ENCODE assay signal across 27 cellular contexts in the genomic region with DNA sequence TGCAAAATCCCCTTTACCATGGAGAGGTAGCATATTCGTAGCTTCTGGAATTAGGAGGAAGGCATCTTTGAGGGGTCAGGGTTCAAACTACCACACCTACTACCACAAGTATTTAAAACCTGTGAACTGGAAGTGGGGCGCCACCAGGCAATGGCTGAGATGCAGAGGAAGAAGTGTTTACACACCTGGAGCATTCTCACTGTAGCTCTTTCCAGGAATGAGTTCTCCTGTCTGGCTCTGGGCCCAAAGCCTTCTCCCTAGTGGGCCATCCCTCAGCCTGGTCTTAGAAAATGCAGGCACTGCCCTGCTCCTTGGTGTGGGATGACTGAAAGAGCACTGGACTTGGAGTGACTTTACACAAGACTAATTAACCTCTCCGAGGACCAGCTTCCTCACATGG. TPM values are rescaled to one million over a fixed set of nuclear protein-coding genes. Genes with fewer than 3 reads are reported as not detected.
"Had no signal": no experiment of that assay in that cellular context is flagged by ENCODE, and none has a peak within 500 bp of the region (broad histone marks: within the 10 kb centered on the region; RNA-seq: fewer than 3 reads in every experiment).

No MANE protein-coding gene starts in this region.

- H2AFZ ChIP-seq: neural progenitor cell had no signal

- H3K4me1 ChIP-seq: foreskin keratinocyte, neural progenitor cell, transverse colon, vagina had no signal

- H3K27me3 Mint-ChIP-seq: progenitor cell of endocrine pancreas had no signal

- H3K36me3 Mint-ChIP-seq: activated CD8-positive, alpha-beta memory T cell treated with anti-CD3 and anti-CD28 coated beads, Interleukin-2, amount 10 ng/mL, durations not matched to agents 7 days and 5 days; naive thymus-derived CD4-positive, alpha-beta T cell; neural progenitor cell; stimulated activated naive B cell treated with anti-CD40 and anti-IgM and Interleukin-4, amounts not matched to agents 10 μg/mL and 1 μg/mL and 100 μg/mL, for 72 hours had no signal

- FAIRE-seq: TTC549 had no signal

- H3K36me3 ChIP-seq: neural progenitor cell, transverse colon, vagina, WERI-Rb-1 had no signal

- H3K4me2 ChIP-seq: neural progenitor cell had no signal

- H3K27ac ChIP-seq: foreskin keratinocyte, neural progenitor cell, transverse colon, vagina, WERI-Rb-1 had no signal

- H3K4me3 ChIP-seq: neural progenitor cell, transverse colon, vagina had no signal

- H3K27me3 ChIP-seq: foreskin keratinocyte, neural progenitor cell, vagina had no signal

- H3K9me3 ChIP-seq: transverse colon, vagina had no signal

- H3K4me3 Mint-ChIP-seq: activated CD4-positive, alpha-beta T cell treated with anti-CD3 and anti-CD28 coated beads, Interleukin-2, amount 10 ng/mL, durations not matched to agents 7 days and 5 days; activated CD8-positive, alpha-beta memory T cell treated with anti-CD3 and anti-CD28 coated beads, Interleukin-2, amount 10 ng/mL, durations not matched to agents 7 days and 5 days; activated CD8-positive, alpha-beta T cell treated with anti-CD3 and anti-CD28 coated beads for 36 hours; activated naive CD8-positive, alpha-beta T cell treated with anti-CD3 and anti-CD28 coated beads, Interleukin-2, amount 50 U/mL, for 24 hours; activated T-helper 1 cell treated with anti-CD3 and anti-CD28 coated beads, Interleukin-12 subunit alpha, Interleukin-12 subunit beta, Interleukin-2, Interleukin-4 antibody, amounts not matched to agents 30 ng/mL and 10 ng/mL and 1 ng/mL, durations not matched to agents 14 hours and 24 hours and 36 hours; naive thymus-derived CD4-positive, alpha-beta T cell; neural progenitor cell; stimulated activated naive B cell treated with anti-CD40 and anti-IgM and Interleukin-4, amounts not matched to agents 10 μg/mL and 1 μg/mL and 100 μg/mL, for 72 hours had no signal

- H3K27ac Mint-ChIP-seq: activated CD4-positive, alpha-beta T cell treated with anti-CD3 and anti-CD28 coated beads, Interleukin-2, amount 10 ng/mL, durations not matched to agents 7 days and 5 days; activated CD8-positive, alpha-beta memory T cell treated with anti-CD3 and anti-CD28 coated beads, Interleukin-2, amount 10 ng/mL, durations not matched to agents 7 days and 5 days; activated CD8-positive, alpha-beta T cell treated with anti-CD3 and anti-CD28 coated beads for 36 hours; activated naive CD8-positive, alpha-beta T cell treated with anti-CD3 and anti-CD28 coated beads, Interleukin-2, amount 50 U/mL, for 24 hours; activated T-helper 1 cell treated with anti-CD3 and anti-CD28 coated beads, Interleukin-12 subunit alpha, Interleukin-12 subunit beta, Interleukin-2, Interleukin-4 antibody, amounts not matched to agents 30 ng/mL and 10 ng/mL and 1 ng/mL, durations not matched to agents 14 hours and 24 hours and 36 hours; naive thymus-derived CD4-positive, alpha-beta T cell; neural progenitor cell; progenitor cell of endocrine pancreas; stimulated activated naive B cell treated with anti-CD40 and anti-IgM and Interleukin-4, amounts not matched to agents 10 μg/mL and 1 μg/mL and 100 μg/mL, for 72 hours had no signal

- H3K4me1 Mint-ChIP-seq: activated CD4-positive, alpha-beta T cell treated with anti-CD3 and anti-CD28 coated beads, Interleukin-2, amount 10 ng/mL, durations not matched to agents 7 days and 5 days; activated CD8-positive, alpha-beta memory T cell treated with anti-CD3 and anti-CD28 coated beads, Interleukin-2, amount 10 ng/mL, durations not matched to agents 7 days and 5 days; activated naive CD8-positive, alpha-beta T cell treated with anti-CD3 and anti-CD28 coated beads, Interleukin-2, amount 50 U/mL, for 24 hours; naive thymus-derived CD4-positive, alpha-beta T cell; neural progenitor cell; stimulated activated naive B cell treated with anti-CD40 and anti-IgM and Interleukin-4, amounts not matched to agents 10 μg/mL and 1 μg/mL and 100 μg/mL, for 72 hours had no signal

- ATAC-seq: activated CD8-positive, alpha-beta memory T cell treated with anti-CD3 and anti-CD28 coated beads, Interleukin-2, amount 10 ng/mL, durations not matched to agents 7 days and 5 days; activated CD8-positive, alpha-beta T cell treated with anti-CD3 and anti-CD28 coated beads for 36 hours; activated naive CD8-positive, alpha-beta T cell treated with anti-CD3 and anti-CD28 coated beads, Interleukin-2, amount 50 U/mL, for 24 hours; foreskin keratinocyte; left lobe of liver; naive thymus-derived CD4-positive, alpha-beta T cell; stimulated activated naive B cell treated with anti-CD40 and anti-IgM and Interleukin-4, amounts not matched to agents 10 μg/mL and 1 μg/mL and 100 μg/mL, for 72 hours had no signal

- DNase-seq: activated CD4-positive, alpha-beta T cell treated with anti-CD3 and anti-CD28 coated beads, Interleukin-2, amount 10 ng/mL, durations not matched to agents 7 days and 5 days; activated CD4-positive, CD25-positive, alpha-beta regulatory T cell treated with anti-CD3 and anti-CD28 coated beads, Interleukin-2, amount 50 U/mL, for 72 hours; activated CD8-positive, alpha-beta memory T cell treated with anti-CD3 and anti-CD28 coated beads, Interleukin-2, amount 10 ng/mL, durations not matched to agents 7 days and 5 days; activated CD8-positive, alpha-beta T cell treated with anti-CD3 and anti-CD28 coated beads for 36 hours; activated gamma-delta T cell; activated naive CD4-positive, alpha-beta T cell treated with anti-CD3 and anti-CD28 coated beads, Interleukin-2, amount 50 U/mL, for 16 hours; activated naive CD8-positive, alpha-beta T cell treated with anti-CD3 and anti-CD28 coated beads, Interleukin-2, amount 50 U/mL, for 24 hours; dermis blood vessel endothelial cell; effector CD8-positive, alpha-beta T cell; erythroblast; foreskin keratinocyte; naive thymus-derived CD4-positive, alpha-beta T cell; retina; stimulated activated CD4-positive, alpha-beta T cell treated with anti-CD3 and anti-CD28 coated beads, Interleukin-2, amount 100 ng/mL, for 48 hours; stimulated activated CD8-positive, alpha-beta memory T cell treated with anti-CD3 and anti-CD28 coated beads, Interleukin-4, amount 100 ng/mL, for 48 hours; stimulated activated naive B cell treated with anti-CD40 and anti-IgM and Interleukin-4, amounts not matched to agents 10 μg/mL and 1 μg/mL and 100 μg/mL, for 72 hours; transverse colon had no signal

- H3K9me3 Mint-ChIP-seq: activated CD4-positive, alpha-beta T cell treated with anti-CD3 and anti-CD28 coated beads, Interleukin-2, amount 10 ng/mL, durations not matched to agents 7 days and 5 days; activated CD8-positive, alpha-beta T cell treated with anti-CD3 and anti-CD28 coated beads for 36 hours; activated naive CD8-positive, alpha-beta T cell treated with anti-CD3 and anti-CD28 coated beads, Interleukin-2, amount 50 U/mL, for 24 hours; activated T-helper 1 cell treated with anti-CD3 and anti-CD28 coated beads, Interleukin-12 subunit alpha, Interleukin-12 subunit beta, Interleukin-2, Interleukin-4 antibody, amounts not matched to agents 30 ng/mL and 10 ng/mL and 1 ng/mL, durations not matched to agents 14 hours and 24 hours and 36 hours; naive thymus-derived CD4-positive, alpha-beta T cell; neural progenitor cell; stimulated activated naive B cell treated with anti-CD40 and anti-IgM and Interleukin-4, amounts not matched to agents 10 μg/mL and 1 μg/mL and 100 μg/mL, for 72 hours had no signal

RNA-seq across cellular contexts. Expression of a gene that starts 30.7 kb away (rescaled TPM):
- total RNA-seq: activated CD4-positive, alpha-beta T cell treated with anti-CD3 and anti-CD28 coated beads, Interleukin-2, amount 10 ng/mL, durations not matched to agents 7 days and 5 days; activated CD8-positive, alpha-beta memory T cell treated with anti-CD3 and anti-CD28 coated beads, Interleukin-2, amount 10 ng/mL, durations not matched to agents 7 days and 5 days; activated CD8-positive, alpha-beta T cell treated with anti-CD3 and anti-CD28 coated beads for 36 hours; activated T-helper 1 cell treated with anti-CD3 and anti-CD28 coated beads, Interleukin-12 subunit alpha, Interleukin-12 subunit beta, Interleukin-2, Interleukin-4 antibody, amounts not matched to agents 30 ng/mL and 10 ng/mL and 1 ng/mL, durations not matched to agents 14 hours and 24 hours and 36 hours; cardiac septum; dermis blood vessel endothelial cell; left lobe of liver; lung microvascular endothelial cell; naive thymus-derived CD4-positive, alpha-beta T cell; osteoblast; transverse colon; vagina had no signal
- polyA plus RNA-seq: naive thymus-derived CD4-positive, alpha-beta T cell had no signal
